15 cellular contexts compared by ENCODE assay signal in the genomic region with DNA sequence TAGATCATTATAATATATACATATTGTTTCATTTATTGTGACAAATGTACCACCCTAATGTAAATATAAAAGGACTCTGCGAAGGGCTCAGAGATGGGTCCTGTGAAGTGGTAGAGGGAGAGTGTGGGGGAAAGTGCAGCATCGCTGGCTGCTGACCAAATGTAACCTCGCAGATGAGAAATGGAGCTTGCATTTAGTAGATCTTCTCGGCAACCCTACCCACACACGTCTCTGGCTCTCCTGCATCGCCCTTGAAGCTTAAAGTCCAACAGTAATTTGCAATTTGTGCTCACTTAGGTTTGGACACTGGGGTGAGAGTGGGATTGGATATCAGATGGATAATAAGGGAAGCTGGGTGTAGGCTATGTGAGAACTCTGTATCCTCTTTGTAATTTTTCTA.
DNase-seq lines count a peak whose midpoint lies in the region; ATAC-seq and TF ChIP-seq lines count a peak whose summit lies in the region.
"Had no signal": no experiment of that assay in that cellular context is flagged by ENCODE, and none has a peak within 500 bp of the region (broad histone marks: within the 10 kb centered on the region; RNA-seq: fewer than 3 reads in every experiment).

No MANE protein-coding gene starts in this region.

- H3K36me3 ChIP-seq in ovary = no peaks in the 10 kb centered on the region
- H3K36me3 ChIP-seq: BLaER1 treated with 17β-estradiol and CSF1 and Interleukin-3, amounts not matched to agents 10 nM and 100 nM; HAP-1 had no signal

- TF ChIP-seq EP300 in ovary (IDR thresholded peaks at IDR 0.05) = no peak

- peak overlapping the region in 1 of 3 experiments; percentile 23 for H3K4me3 Mint-ChIP-seq in nephron
- H3K4me3 Mint-ChIP-seq: B cell; CD8-positive, alpha-beta T cell had no signal

- no peaks in the 10 kb centered on the region for H3K27me3 Mint-ChIP-seq in nephron (ENCODE audit: low read depth)
- H3K27me3 Mint-ChIP-seq: B cell had no signal

- no peak overlapping the region for H3K27ac ChIP-seq in ovary
- H3K27ac ChIP-seq: BLaER1 treated with 17β-estradiol and CSF1 and Interleukin-3, amounts not matched to agents 10 nM and 100 nM; GM23248 had no signal

- peaks cover 9% of the 10 kb centered on the region for H3K4me1 ChIP-seq in ovary (ENCODE audit: insufficient read depth)
- H3K4me1 ChIP-seq: BLaER1 treated with 17β-estradiol and CSF1 and Interleukin-3, amounts not matched to agents 10 nM and 100 nM; HAP-1 had no signal

- H3K9me3 Mint-ChIP-seq in nephron = peaks cover 4% of the 10 kb centered on the region
- H3K9me3 Mint-ChIP-seq: CD8-positive, alpha-beta T cell had no signal

- intact Hi-C loops in ovary (cut with DNase I) = no loop called here

- TF ChIP-seq CTCF in nephron (IDR thresholded peaks at IDR 0.05; ENCODE audit: unreplicated experiment in 3 of 3) (no peak), ovary (IDR thresholded peaks at IDR 0.05) (no peak)

- H3K27ac Mint-ChIP-seq in nephron = peak overlapping the region; percentile 75 to 89 (median 83)
- H3K27ac Mint-ChIP-seq: B cell; CD8-positive, alpha-beta T cell had no signal

- TF ChIP-seq POLR2A in ovary (IDR thresholded peaks at IDR 0.05) = no peak

- H3K9me3 ChIP-seq in ovary = no peaks in the 10 kb centered on the region
- H3K9me3 ChIP-seq: BLaER1 treated with 17β-estradiol and CSF1 and Interleukin-3, amounts not matched to agents 10 nM and 100 nM; HAP-1 had no signal

- peaks cover 65% of the 10 kb centered on the region for H3K4me1 Mint-ChIP-seq in nephron
- H3K4me1 Mint-ChIP-seq: B cell had no signal

- 16 to 29% (median 17%) methylated on average over 6 of the region's 6 CpGs for WGBS in ovary, 3 donors

- no peak overlapping the region for H3K4me3 ChIP-seq in ovary
- H3K4me3 ChIP-seq: BLaER1 treated with 17β-estradiol and CSF1 and Interleukin-3, amounts not matched to agents 10 nM and 100 nM; GM23248; HAP-1 had no signal

- H3K36me3 Mint-ChIP-seq in nephron (ENCODE audit: low read depth) = no peaks in the 10 kb centered on the region
- H3K36me3 Mint-ChIP-seq: CD8-positive, alpha-beta T cell had no signal

- DNase-seq in GM03348 (ENCODE audit: low spot score) (peak; percentile 25), ovary (peak in 3 of 5 donors; percentile 10 to 43 (median 26)), islet precursor cell (no peak)
- DNase-seq in stimulated activated CD4-positive, alpha-beta T cell treated with anti-CD3 and anti-CD28 coated beads, Interleukin-2, amount 100 ng/mL, for 24 hours = no peak
- DNase-seq: Calu3; CD8-positive, alpha-beta T cell; DMS79 treated with DMSO at 0.1 percent for 48 hours; EL; GM23248 had no signal

- no peak for ATAC-seq in HG03196 (IDR thresholded peaks at IDR 0.05; ENCODE audit: unreplicated experiment)
- ATAC-seq: CD8-positive, alpha-beta T cell; HepG2 had no signal

- no peaks in the 10 kb centered on the region for H3K27me3 ChIP-seq in ovary
- H3K27me3 ChIP-seq: BLaER1 treated with 17β-estradiol and CSF1 and Interleukin-3, amounts not matched to agents 10 nM and 100 nM had no signal

Comparison
In these comparisons a context has a peak if more than half of its experiments do, and no peak if none do; other contexts are left out.
1. DNase-seq: peak in GM03348 (single experiment) and ovary (3 of 5); none in stimulated activated CD4-positive, alpha-beta T cell treated with anti-CD3 and anti-CD28 coated beads, Interleukin-2, amount 100 ng/mL, for 24 hours (0 of 2) and islet precursor cell (single experiment).